ENCODE assay signal across 25 cellular contexts in the genomic region with DNA sequence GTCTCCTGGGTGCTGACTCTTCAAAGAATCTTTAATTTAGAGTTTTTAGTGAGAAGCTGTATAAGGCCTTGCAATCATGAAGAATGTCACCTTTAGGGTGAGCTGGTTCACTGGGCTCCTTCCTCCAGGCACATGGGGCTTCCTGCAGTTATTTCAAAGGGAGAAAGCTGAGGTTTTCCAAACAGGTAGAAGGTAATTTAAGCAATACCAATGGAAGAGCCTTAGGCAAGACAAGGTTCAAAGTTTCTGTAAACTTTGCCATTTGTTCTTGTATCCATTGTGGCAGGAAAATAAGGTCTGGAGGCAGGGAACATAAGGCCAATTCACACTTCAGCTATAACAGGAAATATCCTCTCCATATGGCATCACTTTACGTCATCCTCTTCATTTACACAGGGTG.
DNase-seq lines count a peak whose midpoint lies in the region; ATAC-seq and TF ChIP-seq lines count a peak whose summit lies in the region.
"Had no signal": no experiment of that assay in that cellular context is flagged by ENCODE, and none has a peak within 500 bp of the region (broad histone marks: within the 10 kb centered on the region; RNA-seq: fewer than 3 reads in every experiment).

No MANE protein-coding gene starts in this region.

- no peak for TF ChIP-seq POLR2A in transverse colon (IDR thresholded peaks at IDR 0.05)

- intact Hi-C loops in transverse colon (cut with DNase I; ENCODE audit: low total_unique reads): no loop called here

- in situ Hi-C loops in transverse colon (cut with MboI; ENCODE audit: low pct_ligation_motif_present in 1 of 4, low pct_unique_long_range_greater_than_20kb in 1 of 4, low sequenced_read_pairs in 3 of 4): no loop called here

- no peaks in the 10 kb centered on the region; the same call in 1 of the 2 replicates for H3K27me3 Mint-ChIP-seq in WTC11 (ENCODE audit: low read depth)

- CTCF ChIA-PET in HEK293 (lab: Yijun Ruan, JAX) (interaction anchor here (0.6 to 1.3 kb wide), 3 partner anchors 47 to 141 kb away, joined by 3 to 7 read pairs (median 5); no protein-coding TSS in a partner anchor), WTC11 (lab: Charles Lee) (interaction anchor here (0.6 kb wide), 1 partner anchor 29 kb away, joined by 3 read pairs; no protein-coding TSS in a partner anchor)

- peaks cover 17% of the 10 kb centered on the region for H3K4me1 Mint-ChIP-seq in WTC11
- H3K4me1 Mint-ChIP-seq: activated CD4-positive, alpha-beta memory T cell treated with anti-CD3 and anti-CD28 coated beads, Interleukin-2, amount 10 ng/mL, durations not matched to agents 7 days and 5 days; activated naive CD4-positive, alpha-beta T cell treated with anti-CD3 and anti-CD28 coated beads, Interleukin-2, amount 50 U/mL, for 24 hours; activated T-helper 17 cell treated with anti-CD3 and anti-CD28 coated beads, Interleukin-2, amount 50 U/mL, for 72 hours had no signal

- no CpG with 5 or more reads among the region's 1 CpG for WGBS in mesodermal cell (ENCODE audit: insufficient coverage in 2 of 2), 2 experiments
- 0% methylated on average over 1 of the region's 1 CpG; no CpG with 5 or more reads in 1 of the 2 donors for WGBS in transverse colon (ENCODE audit: low coverage in 1 of 2), 2 donors

- H3K4me3 Mint-ChIP-seq in WTC11: no peak overlapping the region
- H3K4me3 Mint-ChIP-seq: activated CD4-positive, alpha-beta memory T cell treated with anti-CD3 and anti-CD28 coated beads, Interleukin-2, amount 10 ng/mL, durations not matched to agents 7 days and 5 days; activated naive CD4-positive, alpha-beta T cell treated with anti-CD3 and anti-CD28 coated beads, Interleukin-2, amount 50 U/mL, for 24 hours; activated T-helper 17 cell treated with anti-CD3 and anti-CD28 coated beads, Interleukin-2, amount 50 U/mL, for 72 hours; effector memory CD8-positive, alpha-beta T cell; T-helper 1 cell treated with Interleukin-12 subunit alpha and Interleukin-12 subunit beta and Interleukin-4 antibody, amounts not matched to agents 30 μg/mL and 1 μg/mL, for 36 hours had no signal

- no peak for TF ChIP-seq EP300 in transverse colon (IDR thresholded peaks at IDR 0.05; ENCODE audit: low read depth)

- H3K4me1 ChIP-seq in HEK293 (ENCODE audit: control insufficient read depth, insufficient read depth, low read length): no peaks in the 10 kb centered on the region
- peaks cover 5% of the 10 kb centered on the region for H3K4me1 ChIP-seq in mesodermal cell (ENCODE audit: control insufficient read depth, insufficient read depth, low read length, poor library complexity, severe bottlenecking)
- H3K4me1 ChIP-seq in transverse colon: peaks cover 0 to 19% (median 8%) of the 10 kb centered on the region in 4 donors
- no peaks in the 10 kb centered on the region for H3K4me1 ChIP-seq in right atrium auricular region

- peaks cover 25% of the 10 kb centered on the region for H3K9me3 Mint-ChIP-seq in WTC11
- H3K9me3 Mint-ChIP-seq: activated CD4-positive, alpha-beta memory T cell treated with anti-CD3 and anti-CD28 coated beads, Interleukin-2, amount 10 ng/mL, durations not matched to agents 7 days and 5 days; activated naive CD4-positive, alpha-beta T cell treated with anti-CD3 and anti-CD28 coated beads, Interleukin-2, amount 50 U/mL, for 24 hours; activated T-helper 17 cell treated with anti-CD3 and anti-CD28 coated beads, Interleukin-2, amount 50 U/mL, for 72 hours; effector memory CD8-positive, alpha-beta T cell had no signal

- peaks cover 14% of the 10 kb centered on the region for H3K36me3 Mint-ChIP-seq in WTC11
- H3K36me3 Mint-ChIP-seq: activated naive CD4-positive, alpha-beta T cell treated with anti-CD3 and anti-CD28 coated beads, Interleukin-2, amount 50 U/mL, for 24 hours had no signal

- H3K4me3 ChIP-seq in HEK293 (ENCODE audit: low read depth, low read length) (no peak overlapping the region), mesodermal cell (ENCODE audit: extremely low read depth, insufficient read depth, low read length, poor library complexity, severe bottlenecking) (no peak overlapping the region), transverse colon (no peak overlapping the region), right atrium auricular region (no peak overlapping the region)
- H3K4me3 ChIP-seq: coronary artery, MG63 had no signal

- DNase-seq in WTC11 (ENCODE audit: low spot score) (no peak), transverse colon (no peak), iPS-NIHi7 (ENCODE audit: extremely low spot score) (no peak), T-helper 1 cell (no peak), right atrium auricular region (ENCODE audit: low spot score) (no peak)
- DNase-seq: activated CD4-positive, alpha-beta memory T cell treated with anti-CD3 and anti-CD28 coated beads, Interleukin-2, amount 10 ng/mL, durations not matched to agents 7 days and 5 days; activated CD4-positive, alpha-beta T cell treated with anti-CD3 and anti-CD28 coated beads for 1 hour; activated CD8-positive, alpha-beta memory T cell treated with anti-CD3 and anti-CD28 coated beads, Interleukin-2, amount 50 U/mL, for 48 hours; Calu3; DMS79 treated with DMSO at 0.1 percent for 48 hours; effector memory CD8-positive, alpha-beta T cell; erythroblast; MG63; NCI-H1105 treated with DMSO at 0.1 percent for 48 hours; NCI-H1930; NCI-H2227 treated with DMSO at 0.1 percent for 48 hours; stimulated activated naive CD8-positive, alpha-beta T cell treated with anti-CD3 and anti-CD28 coated beads, Interleukin-15, Interleukin-2, amounts not matched to agents 100 U/mL and 50 U/mL, for 24 hours had no signal

- H3K27ac ChIP-seq in HEK293 (ENCODE audit: extremely low read depth, low read depth, low read length): no peak overlapping the region
- H3K27ac ChIP-seq in mesodermal cell (ENCODE audit: low read depth, low read length, severe bottlenecking): peak overlapping the region; percentile 77
- peak overlapping the region; percentile 35 to 64 (median 52) for H3K27ac ChIP-seq in transverse colon
- peak overlapping the region in 1 of 2 donors; percentile 12 for H3K27ac ChIP-seq in right atrium auricular region
- H3K27ac ChIP-seq: C4-2B, coronary artery had no signal

- peak overlapping the region; percentile 34 for H3K27ac Mint-ChIP-seq in WTC11
- H3K27ac Mint-ChIP-seq: activated CD4-positive, alpha-beta memory T cell treated with anti-CD3 and anti-CD28 coated beads, Interleukin-2, amount 10 ng/mL, durations not matched to agents 7 days and 5 days; activated naive CD4-positive, alpha-beta T cell treated with anti-CD3 and anti-CD28 coated beads, Interleukin-2, amount 50 U/mL, for 24 hours; activated T-helper 17 cell treated with anti-CD3 and anti-CD28 coated beads, Interleukin-2, amount 50 U/mL, for 72 hours; effector memory CD8-positive, alpha-beta T cell; T-helper 1 cell treated with Interleukin-12 subunit alpha and Interleukin-12 subunit beta and Interleukin-4 antibody, amounts not matched to agents 30 μg/mL and 1 μg/mL, for 36 hours had no signal

- H3K36me3 ChIP-seq in HEK293 (ENCODE audit: control insufficient read depth in 2 of 2, insufficient read depth in 1 of 2, low read length in 2 of 2) (no peaks in the 10 kb centered on the region), mesodermal cell (ENCODE audit: control insufficient read depth, insufficient read depth, low read length) (no peaks in the 10 kb centered on the region), transverse colon (no peaks in the 10 kb centered on the region), right atrium auricular region (no peaks in the 10 kb centered on the region)
- H3K36me3 ChIP-seq: MG63 had no signal

- ATAC-seq in WTC11: no peak
- no peak for ATAC-seq in GM19351 (IDR thresholded peaks at IDR 0.05; ENCODE audit: unreplicated experiment)
- ATAC-seq: activated T-helper 17 cell treated with anti-CD3 and anti-CD28 coated beads, Interleukin-2, amount 50 U/mL, for 72 hours; effector memory CD8-positive, alpha-beta T cell; stimulated activated naive CD8-positive, alpha-beta T cell treated with anti-CD3 and anti-CD28 coated beads, Interleukin-15, Interleukin-2, amounts not matched to agents 100 U/mL and 50 U/mL, for 24 hours had no signal

- H3K27me3 ChIP-seq in transverse colon (peaks cover 6% of the 10 kb centered on the region), right atrium auricular region (no peaks in the 10 kb centered on the region)
- H3K27me3 ChIP-seq: MG63 had no signal

- H3K9me3 ChIP-seq in HEK293 (ENCODE audit: control insufficient read depth, insufficient read depth, low read depth, low read length) (no peaks in the 10 kb centered on the region), mesodermal cell (ENCODE audit: control insufficient read depth, low read length) (peaks cover 21% of the 10 kb centered on the region), transverse colon (no peaks in the 10 kb centered on the region), right atrium auricular region (no peaks in the 10 kb centered on the region)
- H3K9me3 ChIP-seq: MG63 had no signal

- TF ChIP-seq CTCF in HEK293 (tag by site-specific recombination; IDR thresholded peaks at IDR 0.05): no peak
- no peak for TF ChIP-seq CTCF in WTC11 (IDR thresholded peaks at IDR 0.05)
- TF ChIP-seq CTCF in transverse colon (IDR thresholded peaks at IDR 0.05): no peak
- no peak for TF ChIP-seq CTCF in right atrium auricular region (IDR thresholded peaks at IDR 0.05)

- POLR2A ChIA-PET in HEK293 (lab: Yijun Ruan, JAX) (no interaction called here), WTC11 (lab: Charles Lee) (interaction anchor here (0.7 kb wide), 1 partner anchor 652 kb away, joined by 3 read pairs; no protein-coding TSS in a partner anchor)

TF ChIP-seq in HEK293, 187 proteins besides CTCF, POLR2A, EP300 and RAD21 (continues in another document):
- TF ChIP-seq ZNF24 (tag by site-specific recombination; IDR thresholded peaks at IDR 0.05): no peak
- TF ChIP-seq ZBTB48 (tag by site-specific recombination; IDR thresholded peaks at IDR 0.05): peak; percentile 12; the same call in 1 of the 2 replicates
- no peak for TF ChIP-seq ZBTB1 (tag by site-specific recombination; IDR thresholded peaks at IDR 0.05)
- TF ChIP-seq ZNF433 (tag by site-specific recombination; IDR thresholded peaks at IDR 0.05; ENCODE audit: low read depth): no peak
- TF ChIP-seq ZNF610 (tag by site-specific recombination; IDR thresholded peaks at IDR 0.05; ENCODE audit: borderline replicate concordance): no peak
- peak; percentile 2; the same call in 1 of the 2 replicates for TF ChIP-seq ZEB2 (tag by site-specific recombination; IDR thresholded peaks at IDR 0.05)
- TF ChIP-seq ZNF664 (tag by site-specific recombination; IDR thresholded peaks at IDR 0.05): no peak

TF ChIP-seq in WTC11, 78 proteins besides CTCF, POLR2A, EP300 and RAD21 (continues in another document):
- no peak for TF ChIP-seq PRRX2 (CRISPR knock-in tag; IDR thresholded peaks at IDR 0.05)
